Comparison of ENCODE assay signal across 7 cellular contexts in genomic region chr11:44305643-44306468, GRCh38. TPM values are rescaled to one million over a fixed set of nuclear protein-coding genes. Genes with fewer than 3 reads are reported as not detected.
DNase-seq lines count a peak whose midpoint lies in the region; ATAC-seq and TF ChIP-seq lines count a peak whose summit lies in the region.

No MANE protein-coding gene starts in this region.

- H3K27me3 ChIP-seq in HUES6 (ENCODE audit: control insufficient read depth, insufficient read depth, low read length) (peaks cover 100% of the 10 kb centered on the region), left lung (peaks cover 83 to 100% of the 10 kb centered on the region in 2 donors)

- peaks cover 31% of the 10 kb centered on the region for H3K4me1 Mint-ChIP-seq in activated naive CD4-positive, alpha-beta T cell treated with anti-CD3 and anti-CD28 coated beads, Interleukin-2, amount 50 U/mL, for 24 hours
- H3K4me1 Mint-ChIP-seq in stimulated activated naive B cell treated with anti-CD40 and anti-IgM and Interleukin-4, amounts not matched to agents 10 μg/mL and 1 μg/mL and 100 μg/mL, for 72 hours = peaks cover 37 to 53% of the 10 kb centered on the region in 2 donors

- peaks cover 62% of the 10 kb centered on the region for H3K27me3 Mint-ChIP-seq in activated naive CD4-positive, alpha-beta T cell treated with anti-CD3 and anti-CD28 coated beads, Interleukin-2, amount 50 U/mL, for 24 hours
- H3K27me3 Mint-ChIP-seq in stimulated activated naive B cell treated with anti-CD40 and anti-IgM and Interleukin-4, amounts not matched to agents 10 μg/mL and 1 μg/mL and 100 μg/mL, for 72 hours = peaks cover 92 to 94% of the 10 kb centered on the region in 2 donors

- peak overlapping the region; percentile 86 for H3K4me3 Mint-ChIP-seq in activated naive CD4-positive, alpha-beta T cell treated with anti-CD3 and anti-CD28 coated beads, Interleukin-2, amount 50 U/mL, for 24 hours
- peak overlapping the region; percentile 87 to 89 for H3K4me3 Mint-ChIP-seq in stimulated activated naive B cell treated with anti-CD40 and anti-IgM and Interleukin-4, amounts not matched to agents 10 μg/mL and 1 μg/mL and 100 μg/mL, for 72 hours

- ATAC-seq in left lung (peak; percentile 64), GM18909 (IDR thresholded peaks at IDR 0.05; ENCODE audit: poor library complexity, unreplicated experiment) (no peak)
- peak; percentile 42 to 50 for ATAC-seq in stimulated activated naive B cell treated with anti-CD40 and anti-IgM and Interleukin-4, amounts not matched to agents 10 μg/mL and 1 μg/mL and 100 μg/mL, for 72 hours (replicated peaks)

- no peak for TF ChIP-seq CTCF in left lung (IDR thresholded peaks at IDR 0.05)

- H3K36me3 ChIP-seq in HUES6 (ENCODE audit: control insufficient read depth, insufficient read depth, low read length) = no peaks in the 10 kb centered on the region
- H3K36me3 ChIP-seq in left lung = no peaks in the 10 kb centered on the region

- H3K4me1 ChIP-seq in HUES6 (ENCODE audit: control insufficient read depth, insufficient read depth, low read length) (peaks cover 36% of the 10 kb centered on the region), left lung (peaks cover 6 to 42% of the 10 kb centered on the region in 2 donors)

- H3K4me3 ChIP-seq in HUES6 (ENCODE audit: low read depth, low read length) (peak overlapping the region; percentile 53), left lung (peak overlapping the region; percentile 32 to 59)

- no peak overlapping the region for H3K27ac ChIP-seq in HUES6 (ENCODE audit: low read depth, low read length)
- H3K27ac ChIP-seq in left lung = no peak overlapping the region

- H3K27ac Mint-ChIP-seq in activated naive CD4-positive, alpha-beta T cell treated with anti-CD3 and anti-CD28 coated beads, Interleukin-2, amount 50 U/mL, for 24 hours = no peak overlapping the region
- peak overlapping the region; percentile 88 for H3K27ac Mint-ChIP-seq in stimulated activated naive B cell treated with anti-CD40 and anti-IgM and Interleukin-4, amounts not matched to agents 10 μg/mL and 1 μg/mL and 100 μg/mL, for 72 hours

- DNase-seq in left lung (peak in 1 of 2 donors; percentile 84), iPS-NIHi7 (ENCODE audit: extremely low spot score) (no peak), germinal center (ENCODE audit: low spot score) (no peak)
- DNase-seq in stimulated activated naive B cell treated with anti-CD40 and anti-IgM and Interleukin-4, amounts not matched to agents 10 μg/mL and 1 μg/mL and 100 μg/mL, for 72 hours = peak; percentile 32

- H3K9me3 ChIP-seq in HUES6 (ENCODE audit: control insufficient read depth, insufficient read depth, low read depth, low read length) (no peaks in the 10 kb centered on the region), left lung (no peaks in the 10 kb centered on the region)

- H3K9ac ChIP-seq in HUES6 (ENCODE audit: low read length) = peak overlapping the region; percentile 37

- H3K9me3 Mint-ChIP-seq in activated naive CD4-positive, alpha-beta T cell treated with anti-CD3 and anti-CD28 coated beads, Interleukin-2, amount 50 U/mL, for 24 hours = no peaks in the 10 kb centered on the region
- no peaks in the 10 kb centered on the region for H3K9me3 Mint-ChIP-seq in stimulated activated naive B cell treated with anti-CD40 and anti-IgM and Interleukin-4, amounts not matched to agents 10 μg/mL and 1 μg/mL and 100 μg/mL, for 72 hours

- intact Hi-C loops in left lung (cut with DNase I) = no loop called here

- no peaks in the 10 kb centered on the region for H3K36me3 Mint-ChIP-seq in activated naive CD4-positive, alpha-beta T cell treated with anti-CD3 and anti-CD28 coated beads, Interleukin-2, amount 50 U/mL, for 24 hours
- peaks cover 0 to 4% of the 10 kb centered on the region in 2 donors for H3K36me3 Mint-ChIP-seq in stimulated activated naive B cell treated with anti-CD40 and anti-IgM and Interleukin-4, amounts not matched to agents 10 μg/mL and 1 μg/mL and 100 μg/mL, for 72 hours

RNA-seq across cellular contexts. Expression of gene ALX4, which starts 4.1 kb away (rescaled TPM):
- total RNA-seq in left lung = not detected
